23 cellular contexts compared by ENCODE assay signal in genomic region chr7:67309764-67310548, GRCh38.
A peak's percentile ranks its signal among the peaks of the same experiment; 100 is the strongest.
DNase-seq lines count a peak whose midpoint lies in the region; ATAC-seq, FAIRE-seq and TF ChIP-seq lines count a peak whose summit lies in the region.
"Had no signal": no experiment of that assay in that cellular context is flagged by ENCODE, and none has a peak within 500 bp of the region (broad histone marks: within the 10 kb centered on the region; RNA-seq: fewer than 3 reads in every experiment).

No MANE protein-coding gene starts in this region.

- TF ChIP-seq CTCF in 22Rv1 (IDR thresholded peaks at IDR 0.05) (peak; percentile 5; the same call in 1 of the 2 replicates), LNCaP clone FGC (IDR thresholded peaks at IDR 0.05; ENCODE audit: control insufficient read depth, extremely low read depth, insufficient read depth) (0 out of 2 replicates have a peak, but pooled peaks have one; percentile 1), K562 (IDR thresholded peaks at IDR 0.05 in 2 of 3, conservative IDR thresholded peaks at IDR 0.05 in 1 of 3; ENCODE audit: insufficient read depth in 2 of 3, low read depth in 1 of 3, low read length in 3 of 3) (no peak), foreskin keratinocyte (conservative IDR thresholded peaks at IDR 0.05) (peak; percentile 17), omental fat pad (IDR thresholded peaks at IDR 0.05) (no peak)

- CTCF ChIA-PET in K562 (lab: Yijun Ruan, JAX; ENCODE audit: low intra/inter-chr PET ratio), result no interaction called here

- H3K9me1 ChIP-seq in K562 (ENCODE audit: control insufficient read depth, insufficient read depth, low read length), result no peaks in the 10 kb centered on the region

- no peaks in the 10 kb centered on the region for H3K9me3 ChIP-seq in K562 (replicated peaks; ENCODE audit: control insufficient read depth, insufficient read depth, low read depth, low read length)
- H3K9me3 ChIP-seq: BLaER1 treated with 17β-estradiol and CSF1 and Interleukin-3, amounts not matched to agents 10 nM and 100 nM; HAP-1 had no signal

- DNase-seq in LNCaP clone FGC (ENCODE audit: low read depth), result no peak
- no peak for DNase-seq in K562 (ENCODE audit: extremely low read depth in 1 of 4, low spot score in 3 of 4)
- DNase-seq in foreskin keratinocyte, result no peak
- no peak for DNase-seq in retina
- DNase-seq in cardiac septum (ENCODE audit: low spot score), result no peak
- no peak for DNase-seq in omental fat pad (ENCODE audit: low spot score)
- DNase-seq: IMR-90, Karpas-422, MM.1S, NCI-H1092, NCI-H146, NCI-H2029 treated with DMSO at 0.1 percent for 48 hours, NCI-H2171 treated with DMSO at 0.1 percent for 48 hours, NCI-H446, NCI-H526 treated with DMSO at 0.1 percent for 48 hours, SHP77 had no signal

- no peak for TF ChIP-seq RAD21 in K562 (CRISPR knock-in tag; conservative IDR thresholded peaks at IDR 0.05 in 1 of 2, IDR thresholded peaks at IDR 0.05 in 1 of 2)

- ATAC-seq in K562, result no peak; the same call in 2 of the 3 replicates
- ATAC-seq in foreskin keratinocyte, result no peak
- ATAC-seq in omental fat pad (ENCODE audit: low FRiP score), result no peak
- ATAC-seq in GM18868 (IDR thresholded peaks at IDR 0.05; ENCODE audit: unreplicated experiment), result no peak

- no peak for TF ChIP-seq POLR2A in K562 (conservative IDR thresholded peaks at IDR 0.05)

- WGBS in K562 (ENCODE audit: insufficient coverage, low coverage, missing lambda C conversion rate), result 96% methylated on average over 4 of the region's 4 CpGs

- H3K4me2 ChIP-seq in K562 (ENCODE audit: insufficient read depth, low read length), result no peak overlapping the region

- no peak overlapping the region for H3K9ac ChIP-seq in K562 (ENCODE audit: insufficient read depth in 1 of 2, low read depth in 2 of 2, low read length in 2 of 2)
- H3K9ac ChIP-seq: BLaER1 treated with 17β-estradiol and CSF1 and Interleukin-3, amounts not matched to agents 10 nM and 100 nM had no signal

- no peak overlapping the region for H2AFZ ChIP-seq in K562 (ENCODE audit: low read depth, low read length)

- H4K20me1 ChIP-seq in K562 (replicated peaks; ENCODE audit: control insufficient read depth, insufficient read depth, low read length), result no peaks in the 10 kb centered on the region

- H3K36me3 ChIP-seq in K562 (ENCODE audit: control insufficient read depth, insufficient read depth, low read length), result peaks cover 97% of the 10 kb centered on the region

- H3K27me3 ChIP-seq in K562 (ENCODE audit: control insufficient read depth in 2 of 2, insufficient read depth in 2 of 2, low read length in 2 of 2) (no peaks in the 10 kb centered on the region), foreskin keratinocyte (no peaks in the 10 kb centered on the region)
- H3K27me3 ChIP-seq: BLaER1 treated with 17β-estradiol and CSF1 and Interleukin-3, amounts not matched to agents 10 nM and 100 nM had no signal

- in situ Hi-C loops in K562 (cut with MboI), result no loop called here

- no peak for FAIRE-seq in K562 (lab: Jason Lieb, UNC)
- FAIRE-seq: G401.6 had no signal

- POLR2A ChIA-PET in K562 (lab: Yijun Ruan, JAX), result interaction anchor here (0.6 kb wide), 1 partner anchor 282 kb away, joined by 3 read pairs; no protein-coding TSS in a partner anchor

- no peak overlapping the region for H3K4me3 ChIP-seq in LNCaP clone FGC (ENCODE audit: low read depth, low read length)
- H3K4me3 ChIP-seq in K562, result no peak overlapping the region
- H3K4me3 ChIP-seq: BLaER1 treated with 17β-estradiol and CSF1 and Interleukin-3, amounts not matched to agents 10 nM and 100 nM; HAP-1; SK-N-MC had no signal

- no TSS peak for BruUV-seq in K562 (replicated peaks; lab: Mats Ljungman, UMichigan)

- H3K27ac ChIP-seq in 22Rv1 (no peak overlapping the region), K562 (ENCODE audit: extremely low read depth, low read depth, low read length) (no peak overlapping the region), foreskin keratinocyte (no peak overlapping the region)
- H3K27ac ChIP-seq: HL-60, SK-N-MC had no signal

- H3K4me1 ChIP-seq in K562 (replicated peaks in 1 of 2; ENCODE audit: control insufficient read depth in 2 of 2, insufficient read depth in 2 of 2, low read length in 2 of 2) (no peaks in the 10 kb centered on the region), foreskin keratinocyte (peaks cover 3% of the 10 kb centered on the region)
- H3K4me1 ChIP-seq: HAP-1 had no signal

- TF ChIP-seq EP300 in K562 (IDR thresholded peaks at IDR 0.05; ENCODE audit: low read length), result no peak

- H3K79me2 ChIP-seq in K562 (ENCODE audit: control insufficient read depth, insufficient read depth, low read length), result peaks cover 14% of the 10 kb centered on the region

- intact Hi-C loops in K562 (cut with micrococcal nuclease), result no loop called here
- intact Hi-C loops in cardiac septum (cut with DNase I), result no loop called here

TF ChIP-seq in K562, 482 proteins besides CTCF, POLR2A, EP300 and RAD21:
- peak; percentile 59 for TF ChIP-seq ZNF316 (IDR thresholded peaks at IDR 0.05)
- no peak for TF ChIP-seq TCF7 (IDR thresholded peaks at IDR 0.05; ENCODE audit: borderline replicate concordance)
- TF ChIP-seq ZEB2 (IDR thresholded peaks at IDR 0.05), result no peak
- TF ChIP-seq C11orf30 (IDR thresholded peaks at IDR 0.05; ENCODE audit: low read depth), result peak; percentile 39; the same call in 1 of the 2 replicates
- peak; percentile 23; the same call in 1 of the 2 replicates for TF ChIP-seq MAFK (IDR thresholded peaks at IDR 0.05; ENCODE audit: low read length)
- TF ChIP-seq NR3C1 (CRISPR knock-in tag; IDR thresholded peaks at IDR 0.05), result no peak
- no peak for TF ChIP-seq KDM1A (IDR thresholded peaks at IDR 0.05)

Comparison
In these comparisons a context has a peak if more than half of its experiments do, and no peak if none do; other contexts are left out.
1. CTCF ChIP-seq: peak in 22Rv1 (single experiment), LNCaP clone FGC (single experiment) and foreskin keratinocyte (single experiment); none in K562 (0 of 3) and omental fat pad (0 of 3).